ENCODE assay signal across 12 cellular contexts in genomic region chr7:70726951-70727378, GRCh38.
DNase-seq lines count a peak whose midpoint lies in the region; ATAC-seq and TF ChIP-seq lines count a peak whose summit lies in the region.
"Had no signal": no experiment of that assay in that cellular context is flagged by ENCODE, and none has a peak within 500 bp of the region (broad histone marks: within the 10 kb centered on the region; RNA-seq: fewer than 3 reads in every experiment).

No MANE protein-coding gene starts in this region.

- H3K27me3 ChIP-seq in endodermal cell (ENCODE audit: control insufficient read depth, insufficient read depth, low read length, poor library complexity, severe bottlenecking) (no peaks in the 10 kb centered on the region), adrenal gland (no peaks in the 10 kb centered on the region), dorsolateral prefrontal cortex (no peaks in the 10 kb centered on the region)

- no peak overlapping the region for H3K27ac Mint-ChIP-seq in endodermal cell
- no peak overlapping the region for H3K27ac Mint-ChIP-seq in activated naive CD8-positive, alpha-beta T cell treated with anti-CD3 and anti-CD28 coated beads, Interleukin-2, amount 50 U/mL, for 24 hours
- no peak overlapping the region for H3K27ac Mint-ChIP-seq in activated CD8-positive, alpha-beta T cell treated with anti-CD3 and anti-CD28 coated beads, Interleukin-2, amount 10 ng/mL, durations not matched to agents 7 days and 5 days
- H3K27ac Mint-ChIP-seq: B cell had no signal

- peak; percentile 95 for DNase-seq in GM12865 (ENCODE audit: low read depth)
- DNase-seq in endodermal cell = no peak
- no peak for DNase-seq in activated naive CD8-positive, alpha-beta T cell treated with anti-CD3 and anti-CD28 coated beads, Interleukin-2, amount 50 U/mL, for 24 hours
- DNase-seq in adrenal gland = no peak
- DNase-seq in dorsolateral prefrontal cortex = no peak
- DNase-seq in activated CD8-positive, alpha-beta T cell treated with anti-CD3 and anti-CD28 coated beads, Interleukin-2, amount 10 ng/mL, durations not matched to agents 7 days and 5 days = no peak
- DNase-seq: GOT3; NCI-H2171; stimulated activated naive CD4-positive, alpha-beta T cell had no signal

- no peak overlapping the region for H3K4me3 Mint-ChIP-seq in endodermal cell
- H3K4me3 Mint-ChIP-seq in activated naive CD8-positive, alpha-beta T cell treated with anti-CD3 and anti-CD28 coated beads, Interleukin-2, amount 50 U/mL, for 24 hours = no peak overlapping the region
- H3K4me3 Mint-ChIP-seq in activated CD8-positive, alpha-beta T cell treated with anti-CD3 and anti-CD28 coated beads, Interleukin-2, amount 10 ng/mL, durations not matched to agents 7 days and 5 days = no peak overlapping the region
- H3K4me3 Mint-ChIP-seq: B cell had no signal

- H3K36me3 ChIP-seq in endodermal cell (ENCODE audit: control insufficient read depth, insufficient read depth, low read length) = peaks cover 27% of the 10 kb centered on the region
- no peaks in the 10 kb centered on the region for H3K36me3 ChIP-seq in adrenal gland (replicated peaks in 1 of 2)

- no peak for TF ChIP-seq POLR2A in adrenal gland (IDR thresholded peaks at IDR 0.05)

- no peak for TF ChIP-seq CTCF in GM12865 (IDR thresholded peaks at IDR 0.05; ENCODE audit: insufficient read depth, low read depth, low read length, missing control alignments)
- TF ChIP-seq CTCF in endodermal cell (conservative IDR thresholded peaks at IDR 0.05) = no peak
- TF ChIP-seq CTCF in adrenal gland (IDR thresholded peaks at IDR 0.05) = no peak
- TF ChIP-seq CTCF in dorsolateral prefrontal cortex (IDR thresholded peaks at IDR 0.05 in 54 of 56, conservative IDR thresholded peaks at IDR 0.05 in 2 of 56; ENCODE audit: low read depth in 1 of 56, partially characterized antibody in 56 of 56) = no peak

- no peak overlapping the region for H3K27ac ChIP-seq in endodermal cell (ENCODE audit: low read depth, low read length)
- no peak overlapping the region for H3K27ac ChIP-seq in adrenal gland
- H3K27ac ChIP-seq in dorsolateral prefrontal cortex = no peak overlapping the region

- H3K4me3 ChIP-seq in GM12865 (ENCODE audit: low read depth, low read length) (peak overlapping the region; percentile 50), endodermal cell (ENCODE audit: low read length) (peak overlapping the region; percentile 19), adrenal gland (no peak overlapping the region), dorsolateral prefrontal cortex (no peak overlapping the region)

- H3K36me3 Mint-ChIP-seq in endodermal cell (ENCODE audit: low read depth) = peaks cover 14% of the 10 kb centered on the region
- H3K36me3 Mint-ChIP-seq in activated naive CD8-positive, alpha-beta T cell treated with anti-CD3 and anti-CD28 coated beads, Interleukin-2, amount 50 U/mL, for 24 hours (ENCODE audit: low read depth) = no peaks in the 10 kb centered on the region
- no peaks in the 10 kb centered on the region for H3K36me3 Mint-ChIP-seq in activated CD8-positive, alpha-beta T cell treated with anti-CD3 and anti-CD28 coated beads, Interleukin-2, amount 10 ng/mL, durations not matched to agents 7 days and 5 days (ENCODE audit: low read depth)

- CTCF ChIA-PET in activated CD8-positive, alpha-beta T cell treated with anti-CD3 and anti-CD28 coated beads, Interleukin-2, amount 10 ng/mL, durations not matched to agents 7 days and 5 days (lab: Charles Lee) = no interaction called here

- no peak overlapping the region for H3K9ac ChIP-seq in endodermal cell (ENCODE audit: extremely low read depth, low read length, poor library complexity, severe bottlenecking)

- intact Hi-C loops in adrenal gland (cut with DNase I) (no loop called here), dorsolateral prefrontal cortex (cut with DNase I) (no loop called here)

- H3K4me1 ChIP-seq in endodermal cell (ENCODE audit: control insufficient read depth, insufficient read depth, low read length) (peaks cover 8% of the 10 kb centered on the region), adrenal gland (replicated peaks in 1 of 2) (no peaks in the 10 kb centered on the region)

- peaks cover 3% of the 10 kb centered on the region for H3K9me3 Mint-ChIP-seq in endodermal cell
- H3K9me3 Mint-ChIP-seq in activated naive CD8-positive, alpha-beta T cell treated with anti-CD3 and anti-CD28 coated beads, Interleukin-2, amount 50 U/mL, for 24 hours = peaks cover 4% of the 10 kb centered on the region
- H3K9me3 Mint-ChIP-seq in activated CD8-positive, alpha-beta T cell treated with anti-CD3 and anti-CD28 coated beads, Interleukin-2, amount 10 ng/mL, durations not matched to agents 7 days and 5 days (ENCODE audit: insufficient read depth) = no peaks in the 10 kb centered on the region

- peaks cover 42% of the 10 kb centered on the region for H3K4me1 Mint-ChIP-seq in endodermal cell
- H3K4me1 Mint-ChIP-seq in activated naive CD8-positive, alpha-beta T cell treated with anti-CD3 and anti-CD28 coated beads, Interleukin-2, amount 50 U/mL, for 24 hours = no peaks in the 10 kb centered on the region
- no peaks in the 10 kb centered on the region for H3K4me1 Mint-ChIP-seq in activated CD8-positive, alpha-beta T cell treated with anti-CD3 and anti-CD28 coated beads, Interleukin-2, amount 10 ng/mL, durations not matched to agents 7 days and 5 days (ENCODE audit: low read depth)

- 76 to 92% methylated on average over 8 to 9 of the region's 9 CpGs for WGBS in endodermal cell (ENCODE audit: insufficient coverage in 1 of 2, insufficient read length in 1 of 2), 2 experiments
- WGBS in adrenal gland, 4 donors = 86 to 94% (median 93%) methylated on average over 9 of the region's 9 CpGs

- POLR2A ChIA-PET in activated CD8-positive, alpha-beta T cell treated with anti-CD3 and anti-CD28 coated beads, Interleukin-2, amount 10 ng/mL, durations not matched to agents 7 days and 5 days (lab: Charles Lee) = no interaction called here

- no peaks in the 10 kb centered on the region for H3K27me3 Mint-ChIP-seq in endodermal cell (ENCODE audit: insufficient read depth)
- H3K27me3 Mint-ChIP-seq in activated naive CD8-positive, alpha-beta T cell treated with anti-CD3 and anti-CD28 coated beads, Interleukin-2, amount 50 U/mL, for 24 hours = no peaks in the 10 kb centered on the region
- no peaks in the 10 kb centered on the region for H3K27me3 Mint-ChIP-seq in activated CD8-positive, alpha-beta T cell treated with anti-CD3 and anti-CD28 coated beads, Interleukin-2, amount 10 ng/mL, durations not matched to agents 7 days and 5 days (ENCODE audit: low read depth)
- H3K27me3 Mint-ChIP-seq: B cell had no signal

- peak; percentile 69 for ATAC-seq in GM19397 (IDR thresholded peaks at IDR 0.05; ENCODE audit: unreplicated experiment)
- ATAC-seq in HG03064 (IDR thresholded peaks at IDR 0.05; ENCODE audit: low read depth, unreplicated experiment) = peak; percentile 59
- no peak for ATAC-seq in activated naive CD8-positive, alpha-beta T cell treated with anti-CD3 and anti-CD28 coated beads, Interleukin-2, amount 50 U/mL, for 24 hours
- ATAC-seq in activated CD8-positive, alpha-beta T cell treated with anti-CD3 and anti-CD28 coated beads, Interleukin-2, amount 10 ng/mL, durations not matched to agents 7 days and 5 days = no peak

- H3K9me3 ChIP-seq in endodermal cell (ENCODE audit: control insufficient read depth, low read length) = peaks cover 12% of the 10 kb centered on the region
- H3K9me3 ChIP-seq in adrenal gland (replicated peaks in 1 of 3) = no peaks in the 10 kb centered on the region

Comparison
In these comparisons a context has a peak if more than half of its experiments do, and no peak if none do; other contexts are left out.
1. H3K4me3 ChIP-seq: peak in GM12865 (single experiment) and endodermal cell (single experiment); none in adrenal gland (0 of 4) and dorsolateral prefrontal cortex (0 of 59).
2. ATAC-seq: peak in GM19397 (single experiment) and HG03064 (single experiment); none in activated naive CD8-positive, alpha-beta T cell treated with anti-CD3 and anti-CD28 coated beads, Interleukin-2, amount 50 U/mL, for 24 hours (single experiment) and activated CD8-positive, alpha-beta T cell treated with anti-CD3 and anti-CD28 coated beads, Interleukin-2, amount 10 ng/mL, durations not matched to agents 7 days and 5 days (single experiment).